Comparison of ENCODE assay signal across 21 cellular contexts in the genomic region with DNA sequence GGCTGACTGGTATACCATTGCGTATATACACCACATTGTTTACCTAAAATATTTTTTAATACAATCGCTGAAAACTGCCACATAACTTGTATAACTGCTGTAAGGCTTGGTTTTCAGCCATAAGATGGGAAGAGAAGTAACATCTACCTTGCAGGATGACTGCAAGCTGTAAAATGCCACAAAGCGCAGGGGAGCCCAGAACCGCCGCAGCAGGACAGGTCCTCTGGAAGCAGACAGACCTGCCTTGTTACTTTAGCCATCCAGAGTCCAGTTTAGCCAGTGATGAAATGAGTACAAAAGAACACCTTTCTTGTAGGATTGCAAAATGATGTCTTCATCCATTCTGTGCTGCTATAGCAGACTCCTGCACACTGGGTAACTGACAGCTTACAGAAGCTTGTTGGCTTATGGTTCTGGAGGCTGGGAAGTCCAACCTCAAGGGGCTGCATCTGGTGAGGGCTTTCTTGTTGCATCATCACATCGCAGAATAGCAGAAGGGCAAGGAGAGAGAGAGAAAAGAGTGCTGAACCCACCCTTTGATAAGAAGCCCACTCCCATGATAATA. TPM values are rescaled to one million over a fixed set of nuclear protein-coding genes. Genes with fewer than 3 reads are reported as not detected.
DNase-seq lines count a peak whose midpoint lies in the region; ATAC-seq and TF ChIP-seq lines count a peak whose summit lies in the region.
"Had no signal": no experiment of that assay in that cellular context is flagged by ENCODE, and none has a peak within 500 bp of the region (broad histone marks: within the 10 kb centered on the region; RNA-seq: fewer than 3 reads in every experiment).

No MANE protein-coding gene starts in this region.

- peak overlapping the region; percentile 4 for H3K4me3 Mint-ChIP-seq in T-helper 2 cell treated with Interferon-gamma antibody and Interleukin-4, amounts not matched to agents 5 μg/mL and 100 μg/mL, for 36 hours
- peak overlapping the region; percentile 36 to 87 (median 74) for H3K4me3 Mint-ChIP-seq in CD4-positive, alpha-beta memory T cell
- H3K4me3 Mint-ChIP-seq in activated naive CD8-positive, alpha-beta T cell treated with anti-CD3 and anti-CD28 coated beads for 36 hours = peak overlapping the region; percentile 18
- H3K4me3 Mint-ChIP-seq in nephron = peak overlapping the region; percentile 49 to 70 (median 52)

- no peak overlapping the region for H2AK5ac ChIP-seq in neuronal stem cell (ENCODE audit: low read depth, low read length)

- no peak overlapping the region for H2BK15ac ChIP-seq in neuronal stem cell (ENCODE audit: low read length)

- no peak overlapping the region for H2BK120ac ChIP-seq in neuronal stem cell (ENCODE audit: low read depth, low read length)

- H3K27ac Mint-ChIP-seq in T-helper 2 cell treated with Interferon-gamma antibody and Interleukin-4, amounts not matched to agents 5 μg/mL and 100 μg/mL, for 36 hours = no peak overlapping the region
- H3K27ac Mint-ChIP-seq in CD4-positive, alpha-beta memory T cell = peak overlapping the region; percentile 91 to 99 (median 94)
- peak overlapping the region; percentile 79 for H3K27ac Mint-ChIP-seq in activated naive CD8-positive, alpha-beta T cell treated with anti-CD3 and anti-CD28 coated beads for 36 hours
- H3K27ac Mint-ChIP-seq in nephron = peak overlapping the region in 2 of 3 experiments; percentile 10 to 39

- no peak overlapping the region for H3K18ac ChIP-seq in neuronal stem cell (ENCODE audit: low read length)

- H3K4me1 Mint-ChIP-seq in T-helper 2 cell treated with Interferon-gamma antibody and Interleukin-4, amounts not matched to agents 5 μg/mL and 100 μg/mL, for 36 hours (ENCODE audit: low read depth) = peaks cover 16% of the 10 kb centered on the region
- H3K4me1 Mint-ChIP-seq in CD4-positive, alpha-beta memory T cell = peaks cover 41 to 79% (median 60%) of the 10 kb centered on the region in 4 donors
- H3K4me1 Mint-ChIP-seq in activated naive CD8-positive, alpha-beta T cell treated with anti-CD3 and anti-CD28 coated beads for 36 hours = peaks cover 55% of the 10 kb centered on the region
- H3K4me1 Mint-ChIP-seq in nephron = no peaks in the 10 kb centered on the region

- CTCF ChIA-PET in CD4-positive, alpha-beta memory T cell (lab: Charles Lee; ENCODE audit: partially characterized antibody) = interaction anchor here (1.1 to 2.5 kb wide), 5 partner anchors 14 to 123 kb away, joined by 3 to 25 read pairs (median 4); no protein-coding TSS in a partner anchor

- POLR2A ChIA-PET in CD4-positive, alpha-beta memory T cell (lab: Charles Lee; ENCODE audit: partially characterized antibody) = interaction anchor here (0.6 to 1.5 kb wide), 4 partner anchors 14 to 459 kb away, joined by 3 to 9 read pairs (median 4); a partner anchor contains a TSS

- H4K8ac ChIP-seq in neuronal stem cell (ENCODE audit: low read depth, low read length) = no peak overlapping the region

- H3K23ac ChIP-seq in neuronal stem cell (ENCODE audit: low read depth, low read length, poor library complexity) = no peak overlapping the region

- H3K4me1 ChIP-seq in CD4-positive, alpha-beta memory T cell (ENCODE audit: insufficient read depth, low read length) = peaks cover 57% of the 10 kb centered on the region
- H3K4me1 ChIP-seq in neuronal stem cell (ENCODE audit: control insufficient read depth in 2 of 2, insufficient read depth in 1 of 2, low read depth in 1 of 2, low read length in 2 of 2) = peaks cover 4 to 5% of the 10 kb centered on the region in 2 donors

- no peak overlapping the region for H2BK5ac ChIP-seq in neuronal stem cell (ENCODE audit: low read length)

- H3K27me3 Mint-ChIP-seq in T-helper 2 cell treated with Interferon-gamma antibody and Interleukin-4, amounts not matched to agents 5 μg/mL and 100 μg/mL, for 36 hours (ENCODE audit: low read depth) = no peaks in the 10 kb centered on the region
- no peaks in the 10 kb centered on the region for H3K27me3 Mint-ChIP-seq in CD4-positive, alpha-beta memory T cell
- no peaks in the 10 kb centered on the region for H3K27me3 Mint-ChIP-seq in activated naive CD8-positive, alpha-beta T cell treated with anti-CD3 and anti-CD28 coated beads for 36 hours
- H3K27me3 Mint-ChIP-seq in nephron (ENCODE audit: low read depth) = peaks cover 3% of the 10 kb centered on the region

- H3K36me3 Mint-ChIP-seq in T-helper 2 cell treated with Interferon-gamma antibody and Interleukin-4, amounts not matched to agents 5 μg/mL and 100 μg/mL, for 36 hours (ENCODE audit: low read depth) = peaks cover 57% of the 10 kb centered on the region
- peaks cover 0 to 12% of the 10 kb centered on the region in 2 donors for H3K36me3 Mint-ChIP-seq in CD4-positive, alpha-beta memory T cell
- H3K36me3 Mint-ChIP-seq in activated naive CD8-positive, alpha-beta T cell treated with anti-CD3 and anti-CD28 coated beads for 36 hours = peaks cover 60% of the 10 kb centered on the region
- peaks cover 62% of the 10 kb centered on the region for H3K36me3 Mint-ChIP-seq in nephron (ENCODE audit: low read depth)

- no CpG with 5 or more reads among the region's 6 CpGs for WGBS in neuronal stem cell (ENCODE audit: extremely low coverage in 2 of 2, insufficient read length in 2 of 2, insufficient replicate concordance in 1 of 2), 2 donors

- no peak overlapping the region for H3K9ac ChIP-seq in neuronal stem cell (ENCODE audit: low read depth, low read length, poor library complexity)
- H3K9ac ChIP-seq: BLaER1 treated with 17β-estradiol and CSF1 and Interleukin-3, amounts not matched to agents 10 nM and 100 nM had no signal

- H3K36me3 ChIP-seq in CD4-positive, alpha-beta memory T cell (ENCODE audit: insufficient read depth, low read length) = no peaks in the 10 kb centered on the region
- peaks cover 14 to 27% of the 10 kb centered on the region in 2 donors for H3K36me3 ChIP-seq in neuronal stem cell (replicated peaks in 1 of 2; ENCODE audit: control insufficient read depth in 2 of 2, insufficient read depth in 2 of 2, low read length in 2 of 2)
- H3K36me3 ChIP-seq: prostate gland had no signal

- H3K4ac ChIP-seq in neuronal stem cell (ENCODE audit: low read length) = no peak overlapping the region

- H2BK12ac ChIP-seq in neuronal stem cell (ENCODE audit: low read length) = no peak overlapping the region

- H3K27ac ChIP-seq in CD4-positive, alpha-beta memory T cell (ENCODE audit: low read depth, low read length) = peak overlapping the region; percentile 25
- no peak overlapping the region for H3K27ac ChIP-seq in neuronal stem cell (replicated peaks; ENCODE audit: low read length)
- H3K27ac ChIP-seq: BLaER1 treated with 17β-estradiol and CSF1 and Interleukin-3, amounts not matched to agents 10 nM and 100 nM; hepatocyte; lower lobe of right lung; prostate gland; upper lobe of left lung had no signal

- no peak for TF ChIP-seq CTCF in nephron (IDR thresholded peaks at IDR 0.05; ENCODE audit: unreplicated experiment in 3 of 3)

- peaks cover 9% of the 10 kb centered on the region for H3K79me1 ChIP-seq in neuronal stem cell (ENCODE audit: low read depth, low read length)

- intact Hi-C loops in CD4-positive, alpha-beta memory T cell (cut with micrococcal nuclease) = no loop called here

- H2AFZ ChIP-seq in neuronal stem cell (ENCODE audit: low read length) = no peak overlapping the region
- H2AFZ ChIP-seq: hepatocyte had no signal

- no peak for DNase-seq in T-helper 2 cell treated with Interferon-gamma antibody and Interleukin-4, amounts not matched to agents 5 μg/mL and 100 μg/mL, for 36 hours (ENCODE audit: low spot score)
- DNase-seq in T-helper 2 cell = no peak
- DNase-seq in CD4-positive, alpha-beta memory T cell = no peak
- no peak for DNase-seq in activated naive CD8-positive, alpha-beta T cell treated with anti-CD3 and anti-CD28 coated beads for 36 hours
- DNase-seq in neuronal stem cell (ENCODE audit: low spot score) = no peak
- DNase-seq in left lobe of liver (ENCODE audit: low spot score) = no peak
- DNase-seq: dermis blood vessel endothelial cell; foreskin fibroblast; GDM1; GOT3; lower lobe of right lung; NCI-H1105 treated with DMSO at 0.1 percent for 48 hours; NCI-H524 treated with DMSO at 0.1 percent for 48 hours; stimulated activated CD4-positive, alpha-beta T cell treated with anti-CD3 and anti-CD28 coated beads, Interleukin-2, amount 100 ng/mL, for 48 hours; upper lobe of left lung had no signal

- H3K14ac ChIP-seq in neuronal stem cell (ENCODE audit: low read length) = no peak overlapping the region

- no peak overlapping the region for H3K4me3 ChIP-seq in CD4-positive, alpha-beta memory T cell (ENCODE audit: low read length in 2 of 2)
- H3K4me3 ChIP-seq in neuronal stem cell (ENCODE audit: low read length in 2 of 2) = no peak overlapping the region
- H3K4me3 ChIP-seq: hepatocyte, lower lobe of right lung, prostate gland, skin epidermis, upper lobe of left lung had no signal

- H3K9me3 Mint-ChIP-seq in T-helper 2 cell treated with Interferon-gamma antibody and Interleukin-4, amounts not matched to agents 5 μg/mL and 100 μg/mL, for 36 hours = peaks cover 63% of the 10 kb centered on the region
- H3K9me3 Mint-ChIP-seq in CD4-positive, alpha-beta memory T cell = peaks cover 0 to 3% (median 0%) of the 10 kb centered on the region in 8 donors
- peaks cover 29% of the 10 kb centered on the region for H3K9me3 Mint-ChIP-seq in activated naive CD8-positive, alpha-beta T cell treated with anti-CD3 and anti-CD28 coated beads for 36 hours
- peaks cover 61% of the 10 kb centered on the region for H3K9me3 Mint-ChIP-seq in nephron

- H3K27me3 ChIP-seq in CD4-positive, alpha-beta memory T cell (ENCODE audit: insufficient read depth, low read length) = no peaks in the 10 kb centered on the region
- no peaks in the 10 kb centered on the region for H3K27me3 ChIP-seq in neuronal stem cell (ENCODE audit: control insufficient read depth in 3 of 3, insufficient read depth in 3 of 3, low read depth in 1 of 3, low read length in 3 of 3)
- H3K27me3 ChIP-seq: BLaER1 treated with 17β-estradiol and CSF1 and Interleukin-3, amounts not matched to agents 10 nM and 100 nM; hepatocyte; upper lobe of left lung had no signal

- H3K9me3 ChIP-seq in CD4-positive, alpha-beta memory T cell (ENCODE audit: control insufficient read depth in 1 of 2, low read length in 2 of 2) = no peaks in the 10 kb centered on the region
- H3K9me3 ChIP-seq in neuronal stem cell (replicated peaks in 1 of 2; ENCODE audit: control insufficient read depth in 2 of 2, insufficient read depth in 1 of 2, low read depth in 1 of 2, low read length in 2 of 2) = peaks cover 37 to 62% of the 10 kb centered on the region in 2 donors
- H3K9me3 ChIP-seq: lower lobe of right lung, prostate gland, upper lobe of left lung had no signal

- H3K4me2 ChIP-seq in neuronal stem cell (ENCODE audit: insufficient read depth, low read length, poor library complexity, severe bottlenecking) = no peak overlapping the region
- H3K4me2 ChIP-seq: BLaER1 treated with 17β-estradiol and CSF1 and Interleukin-3, amounts not matched to agents 10 nM and 100 nM; hepatocyte had no signal

- H4K91ac ChIP-seq in neuronal stem cell (ENCODE audit: low read depth, low read length, poor library complexity) = no peak overlapping the region

- ATAC-seq in left lobe of liver (no peak), HG03460 (IDR thresholded peaks at IDR 0.05; ENCODE audit: unreplicated experiment) (no peak)
- ATAC-seq: lower lobe of right lung had no signal

RNA-seq across cellular contexts. Expression of a gene that starts 4.1 kb away (rescaled TPM):
- 100 to 1,000 TPM; 186 to 195 TPM for total RNA-seq in CD4-positive, alpha-beta memory T cell
- polyA plus RNA-seq in CD4-positive, alpha-beta memory T cell = 10 to 100 TPM; 39.3 to 79.0 TPM
- 100 to 1,000 TPM; 135 to 141 TPM for total RNA-seq in activated naive CD8-positive, alpha-beta T cell treated with anti-CD3 and anti-CD28 coated beads for 36 hours
- polyA plus RNA-seq in neuronal stem cell (2013, experiment 1 of 2) = 151 TPM
- polyA plus RNA-seq in neuronal stem cell (2013, experiment 2 of 2) = 149 TPM
- 97.0 TPM for total RNA-seq in left lobe of liver

RNA-seq across cellular contexts. Expression of a gene that starts 36.7 kb away (rescaled TPM):
- 100 to 1,000 TPM; 101 to 106 TPM for total RNA-seq in CD4-positive, alpha-beta memory T cell
- polyA plus RNA-seq in CD4-positive, alpha-beta memory T cell = 10 to 100 TPM; 54.1 to 70.9 TPM
- 10 to 100 TPM; 51.3 to 53.2 TPM for total RNA-seq in activated naive CD8-positive, alpha-beta T cell treated with anti-CD3 and anti-CD28 coated beads for 36 hours
- polyA plus RNA-seq in neuronal stem cell (2013, experiment 1 of 2) = 38.4 TPM
- 37.0 TPM for polyA plus RNA-seq in neuronal stem cell (2013, experiment 2 of 2)
- 33.3 TPM for total RNA-seq in left lobe of liver

Comparison
In these comparisons a context has a peak if more than half of its experiments do, and no peak if none do; other contexts are left out.
1. H3K4me3 Mint-ChIP-seq: peak in every context shown above with its lines; median percentile 74 in CD4-positive, alpha-beta memory T cell; 52 in nephron; 18 in activated naive CD8-positive, alpha-beta T cell treated with anti-CD3 and anti-CD28 coated beads for 36 hours; 4 in T-helper 2 cell treated with Interferon-gamma antibody and Interleukin-4, amounts not matched to agents 5 μg/mL and 100 μg/mL, for 36 hours.